Comparison of ENCODE assay signal across 15 cellular contexts in the genomic region with DNA sequence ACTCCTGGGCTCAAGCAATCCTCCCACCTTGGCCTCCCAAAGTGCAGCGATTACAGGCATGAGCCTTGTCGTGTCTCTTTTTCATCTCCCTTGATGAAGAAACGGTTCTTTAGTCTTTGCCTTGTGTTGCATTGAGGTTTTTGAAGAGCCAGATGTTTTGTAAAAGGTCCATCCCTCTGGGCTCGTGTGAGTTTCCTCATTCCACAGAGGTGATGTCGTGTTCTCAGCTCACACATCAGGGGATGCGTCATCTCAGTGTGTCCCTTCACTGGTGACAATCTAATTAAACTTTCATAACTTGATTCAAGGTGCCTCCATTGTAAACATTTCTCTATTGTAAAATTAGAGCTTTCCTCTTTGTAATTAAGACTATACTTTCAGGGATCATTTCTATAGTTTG. TPM values are rescaled to one million over a fixed set of nuclear protein-coding genes. Genes with fewer than 3 reads are reported as not detected.
DNase-seq lines count a peak whose midpoint lies in the region; ATAC-seq, FAIRE-seq and TF ChIP-seq lines count a peak whose summit lies in the region.
"Had no signal": no experiment of that assay in that cellular context is flagged by ENCODE, and none has a peak within 500 bp of the region (broad histone marks: within the 10 kb centered on the region; RNA-seq: fewer than 3 reads in every experiment).

No MANE protein-coding gene starts in this region.

- peaks cover 4% of the 10 kb centered on the region; the same call in 1 of the 2 replicates for H3K27me3 Mint-ChIP-seq in HFFc6 (ENCODE audit: insufficient read depth)
- H3K27me3 Mint-ChIP-seq: activated naive CD8-positive, alpha-beta T cell treated with anti-CD3 and anti-CD28 coated beads, Interleukin-2, amount 10 ng/mL, durations not matched to agents 7 days and 5 days; effector memory CD8-positive, alpha-beta T cell; naive B cell; T-helper 17 cell had no signal

- FAIRE-seq in bronchial epithelial cell (lab: Jason Lieb, UNC) = peak; percentile 64

- no peak for TF ChIP-seq CTCF in HFFc6 (IDR thresholded peaks at IDR 0.05)
- TF ChIP-seq CTCF in bronchial epithelial cell (IDR thresholded peaks at IDR 0.05; ENCODE audit: insufficient read depth, low read length, severe bottlenecking) = no peak

- DNase-seq in ACHN = peak; percentile 7
- peak; percentile 33 for DNase-seq in HFFc6
- peak; percentile 61 for DNase-seq in bronchial epithelial cell (ENCODE audit: low read depth)
- peak; percentile 5 for DNase-seq in kidney glomerular epithelial cell (lab: John Stamatoyannopoulos, UW)
- no peak for DNase-seq in SKM-1 treated with dmso at 0.1 percent for 144 hours (lab: John Stamatoyannopoulos, UW; ENCODE audit: unreplicated experiment)
- DNase-seq in DMS79 treated with DMSO at 0.1 percent for 48 hours (lab: John Stamatoyannopoulos, UW) = no peak
- DNase-seq in stimulated activated CD4-positive, alpha-beta T cell treated with anti-CD3 and anti-CD28 coated beads, Interleukin-4, amount 100 ng/mL, for 4 hours = no peak
- DNase-seq: activated naive CD8-positive, alpha-beta T cell treated with anti-CD3 and anti-CD28 coated beads, Interleukin-2, amount 10 ng/mL, durations not matched to agents 7 days and 5 days; effector memory CD8-positive, alpha-beta T cell; naive B cell; NCI-H1930; T-helper 17 cell had no signal

- H3K36me3 Mint-ChIP-seq in HFFc6 (ENCODE audit: low read depth) = peaks cover 30% of the 10 kb centered on the region

- H3K4me1 Mint-ChIP-seq in HFFc6 (ENCODE audit: low read depth) = peaks cover 24% of the 10 kb centered on the region
- H3K4me1 Mint-ChIP-seq: activated naive CD8-positive, alpha-beta T cell treated with anti-CD3 and anti-CD28 coated beads, Interleukin-2, amount 10 ng/mL, durations not matched to agents 7 days and 5 days; CD14-positive monocyte had no signal

- ATAC-seq in HG02885 (IDR thresholded peaks at IDR 0.05; ENCODE audit: poor library complexity, unreplicated experiment) = no peak
- ATAC-seq: effector memory CD8-positive, alpha-beta T cell; T-helper 17 cell had no signal

- in situ Hi-C loops in ACHN (cut with HindIII; ENCODE audit: low pct_ligation_motif_present, low pct_unique_long_range_greater_than_20kb, low sequenced_read_pairs) = no loop called here

- H3K4me3 ChIP-seq in bronchial epithelial cell (ENCODE audit: low read depth, low read length) = no peak overlapping the region
- H3K4me3 ChIP-seq: skin epidermis had no signal

- no peak overlapping the region for H3K4me3 Mint-ChIP-seq in HFFc6
- H3K4me3 Mint-ChIP-seq: activated naive CD8-positive, alpha-beta T cell treated with anti-CD3 and anti-CD28 coated beads, Interleukin-2, amount 10 ng/mL, durations not matched to agents 7 days and 5 days; CD14-positive monocyte; effector memory CD8-positive, alpha-beta T cell; naive B cell; T-helper 17 cell had no signal

- H3K9me3 Mint-ChIP-seq in HFFc6 = no peaks in the 10 kb centered on the region
- H3K9me3 Mint-ChIP-seq: activated naive CD8-positive, alpha-beta T cell treated with anti-CD3 and anti-CD28 coated beads, Interleukin-2, amount 10 ng/mL, durations not matched to agents 7 days and 5 days; effector memory CD8-positive, alpha-beta T cell; naive B cell had no signal

- peaks cover 37% of the 10 kb centered on the region for H3K36me3 ChIP-seq in bronchial epithelial cell (ENCODE audit: control insufficient read depth, insufficient read depth, low read length)

- no peaks in the 10 kb centered on the region for H3K27me3 ChIP-seq in bronchial epithelial cell (ENCODE audit: control insufficient read depth, insufficient read depth, low read length)

- peak overlapping the region; percentile 50 for H3K27ac Mint-ChIP-seq in HFFc6
- H3K27ac Mint-ChIP-seq: activated naive CD8-positive, alpha-beta T cell treated with anti-CD3 and anti-CD28 coated beads, Interleukin-2, amount 10 ng/mL, durations not matched to agents 7 days and 5 days; CD14-positive monocyte; naive B cell; T-helper 17 cell had no signal

RNA-seq across cellular contexts. Expression of gene TEF, which starts 29.7 kb away (rescaled TPM):
- total RNA-seq in HFFc6 (2021; fragmentation: NEBNext Ultra II Directional; extraction: Animal tissue kit (Norgen Biotek cat#: 25700)) = 10 to 100 TPM in 2 of 6 experiments, 1 to 10 TPM in 4; 7.4 to 10.6 (median 9.4) TPM
- 7.6 and 13.2 TPM in 2 replicates for total RNA-seq in bronchial epithelial cell

RNA-seq across cellular contexts. Expression of gene ZC3H7B, which starts 50.7 kb away (rescaled TPM):
- 100 to 1,000 TPM; 108 to 137 (median 130) TPM for total RNA-seq in HFFc6 (2021; fragmentation: NEBNext Ultra II Directional; extraction: Animal tissue kit (Norgen Biotek cat#: 25700))
- 14.5 and 21.9 TPM in 2 replicates for total RNA-seq in bronchial epithelial cell

Comparison
In these comparisons a context has a peak if more than half of its experiments do, and no peak if none do; other contexts are left out.
1. DNase-seq: peak in ACHN (single experiment), HFFc6 (single experiment), bronchial epithelial cell (single experiment) and kidney glomerular epithelial cell (single experiment); none in SKM-1 treated with dmso at 0.1 percent for 144 hours (single experiment), DMS79 treated with DMSO at 0.1 percent for 48 hours (single experiment) and stimulated activated CD4-positive, alpha-beta T cell treated with anti-CD3 and anti-CD28 coated beads, Interleukin-4, amount 100 ng/mL, for 4 hours (0 of 2).